Comparison of ENCODE assay signal across 8 cellular contexts in the genomic region with DNA sequence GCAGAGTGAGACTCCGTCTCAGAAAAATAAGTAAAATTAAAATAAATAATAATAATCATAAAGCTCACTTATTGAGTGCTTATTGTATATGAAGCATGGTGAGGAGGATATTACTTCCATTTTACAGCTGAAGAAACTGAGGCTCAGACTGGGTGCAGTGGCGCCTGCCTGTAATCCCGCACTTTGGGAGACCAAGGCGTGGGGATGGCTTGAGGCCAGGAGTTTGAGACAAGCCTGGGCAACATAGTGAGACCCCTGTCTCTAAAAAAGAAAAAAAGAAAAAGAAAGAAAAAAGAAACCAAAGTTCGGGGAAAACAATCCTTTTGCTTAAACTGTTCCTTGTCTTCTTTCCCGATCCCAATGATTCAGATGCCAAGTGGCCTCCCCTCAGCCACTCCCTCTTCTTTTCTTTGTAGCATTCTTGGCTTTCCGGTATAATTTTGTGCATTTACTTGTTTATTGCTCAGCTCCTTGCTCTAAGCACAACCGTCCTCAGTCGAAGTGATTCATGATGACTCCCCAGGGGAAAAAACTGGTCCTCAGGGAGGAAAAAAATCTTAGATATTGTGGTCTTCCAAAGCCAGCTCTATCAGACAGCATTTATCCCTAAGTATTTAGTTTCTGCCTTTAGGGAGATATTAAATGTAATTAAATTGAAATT. TPM values are rescaled to one million over a fixed set of nuclear protein-coding genes. Genes with fewer than 3 reads are reported as not detected.
DNase-seq lines count a peak whose midpoint lies in the region; ATAC-seq, FAIRE-seq and TF ChIP-seq lines count a peak whose summit lies in the region.

No MANE protein-coding gene starts in this region.

- peak overlapping the region; percentile 14 for H3K27ac ChIP-seq in muscle layer of duodenum (ENCODE audit: low read length)

- peaks cover 5 to 17% of the 10 kb centered on the region in 2 donors for H3K4me1 ChIP-seq in muscle layer of duodenum (ENCODE audit: control insufficient read depth in 1 of 2, insufficient read depth in 2 of 2, low read length in 2 of 2)

- DNase-seq in AG04449 (ENCODE audit: low read depth, low spot score) (peak; percentile 55), HTR-8/SVneo (ENCODE audit: insufficient read length, low spot score) (peak; percentile 28), bronchial epithelial cell (ENCODE audit: low read depth) (peak; percentile 92), NCI-H748 (lab: John Stamatoyannopoulos, UW; ENCODE audit: unreplicated experiment) (no peak), NCI-H526 (lab: John Stamatoyannopoulos, UW) (no peak)

- TF ChIP-seq CTCF in AG04449 (IDR thresholded peaks at IDR 0.05; ENCODE audit: insufficient read depth, low read length, missing control alignments): no peak
- no peak for TF ChIP-seq CTCF in bronchial epithelial cell (IDR thresholded peaks at IDR 0.05; ENCODE audit: insufficient read depth, low read length, severe bottlenecking)

- H3K36me3 ChIP-seq in bronchial epithelial cell (ENCODE audit: control insufficient read depth, insufficient read depth, low read length): peaks cover 17% of the 10 kb centered on the region
- peaks cover 14 to 26% of the 10 kb centered on the region in 2 donors for H3K36me3 ChIP-seq in muscle layer of duodenum (ENCODE audit: control insufficient read depth in 1 of 2, insufficient read depth in 2 of 2, low read length in 2 of 2)

- POLR2A ChIA-PET in AG04449 (lab: Yijun Ruan, JAX): interaction anchor here (0.6 to 1.3 kb wide), 3 partner anchors 11 to 112 kb away, joined by 3 to 4 read pairs (median 3); no protein-coding TSS in a partner anchor

- no peak for FAIRE-seq in HTR-8/SVneo (lab: Jason Lieb, UNC)
- FAIRE-seq in bronchial epithelial cell (lab: Jason Lieb, UNC): no peak

- no peaks in the 10 kb centered on the region for H3K27me3 ChIP-seq in bronchial epithelial cell (ENCODE audit: control insufficient read depth, insufficient read depth, low read length)
- no peaks in the 10 kb centered on the region for H3K27me3 ChIP-seq in muscle layer of duodenum (ENCODE audit: low read depth, low read length)

- H3K4me3 ChIP-seq in AG04449 (ENCODE audit: low read depth, low read length) (no peak overlapping the region; the same call in 1 of the 2 replicates), bronchial epithelial cell (ENCODE audit: low read depth, low read length) (no peak overlapping the region), muscle layer of duodenum (ENCODE audit: low read depth in 1 of 2, low read length in 2 of 2) (no peak overlapping the region)

- no peaks in the 10 kb centered on the region for H3K9me3 ChIP-seq in muscle layer of duodenum (ENCODE audit: control insufficient read depth in 1 of 2, low read length in 2 of 2)

- ATAC-seq in HG02759 (IDR thresholded peaks at IDR 0.05; ENCODE audit: unreplicated experiment) (no peak), GM18907 (IDR thresholded peaks at IDR 0.05; ENCODE audit: unreplicated experiment) (no peak)

- CTCF ChIA-PET in AG04449 (lab: Yijun Ruan, JAX): interaction anchor here (1.0 to 7.0 kb wide), 16 partner anchors 8 to 295 kb away, joined by 3 to 93 read pairs (median 4); a partner anchor contains a TSS

RNA-seq across cellular contexts. Expression of a gene that starts 1.0 kb away (rescaled TPM):
- 198 and 291 TPM in 2 replicates for total RNA-seq in bronchial epithelial cell

RNA-seq across cellular contexts. Expression of a gene that starts 9.2 kb away (rescaled TPM):
- 1.1 and 3.7 TPM in 2 replicates for total RNA-seq in bronchial epithelial cell

RNA-seq across cellular contexts. Expression of a gene that starts 14.5 kb away (rescaled TPM):
- total RNA-seq in bronchial epithelial cell: 41.5 and 45.3 TPM in 2 replicates

RNA-seq across cellular contexts. Expression of a gene that starts 18.2 kb away (rescaled TPM):
- under 0.01 TPM in 1 of 2 replicates, not detected in the other for total RNA-seq in bronchial epithelial cell

RNA-seq across cellular contexts. Expression of a gene that starts 34.6 kb away (rescaled TPM):
- total RNA-seq in bronchial epithelial cell: 5.0 and 5.5 TPM in 2 replicates

Comparison
In these comparisons a context has a peak if more than half of its experiments do, and no peak if none do; other contexts are left out.
1. DNase-seq: peak in AG04449 (single experiment), HTR-8/SVneo (single experiment) and bronchial epithelial cell (single experiment); none in NCI-H748 (single experiment) and NCI-H526 (0 of 2).